Comparison of ENCODE assay signal across 1 cellular context in the genomic region with DNA sequence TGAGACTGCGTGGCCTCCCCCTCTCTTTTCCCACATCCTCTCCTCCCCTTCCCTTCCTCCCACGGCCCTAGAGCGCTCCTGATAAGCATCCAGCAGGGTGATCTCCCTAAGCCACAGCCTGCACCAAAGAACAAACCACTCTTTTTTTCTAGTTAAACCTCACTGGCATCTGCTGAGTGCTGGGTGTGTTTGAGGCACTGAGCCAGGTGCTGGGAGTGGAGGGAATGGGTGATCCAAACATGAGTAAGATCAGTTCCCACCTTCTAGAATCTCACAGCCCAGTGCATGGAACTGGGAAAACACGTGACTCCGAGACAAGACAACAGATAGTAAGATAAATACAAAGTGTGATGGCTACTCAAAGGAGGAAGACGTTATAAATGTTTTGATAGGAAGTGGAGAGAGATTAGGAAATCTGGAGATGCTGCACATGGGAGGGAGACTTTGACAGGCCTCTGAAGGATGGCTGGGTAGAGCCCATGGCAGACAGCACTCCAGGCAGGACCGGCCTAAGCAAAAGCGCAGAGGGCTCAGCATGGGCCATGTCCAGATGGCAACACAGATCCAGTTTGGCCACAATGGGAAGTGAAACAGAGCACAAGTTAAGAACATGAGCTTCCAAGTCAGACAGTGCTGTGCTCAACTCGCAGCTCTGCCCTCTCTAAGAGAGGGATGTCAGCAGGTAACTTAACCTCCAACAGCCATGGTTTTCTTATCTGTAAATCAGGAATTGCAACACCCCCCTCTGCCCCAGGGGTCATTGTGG.
A peak's percentile ranks its signal among the peaks of the same experiment; 100 is the strongest.
TF ChIP-seq lines count a peak whose summit lies in the region.

No MANE protein-coding gene starts in this region.

TF ChIP-seq in GM12878, 131 proteins besides CTCF, POLR2A, EP300 and RAD21:
- TF ChIP-seq SPI1 (IDR thresholded peaks at IDR 0.05; ENCODE audit: borderline replicate concordance, insufficient read depth, low read depth, low read length) (peak; percentile 71), RUNX3 (IDR thresholded peaks at IDR 0.05; ENCODE audit: low read length) (peak; percentile 8; the same call in 1 of the 2 replicates)
- TF ChIP-seq, protein P1, sequence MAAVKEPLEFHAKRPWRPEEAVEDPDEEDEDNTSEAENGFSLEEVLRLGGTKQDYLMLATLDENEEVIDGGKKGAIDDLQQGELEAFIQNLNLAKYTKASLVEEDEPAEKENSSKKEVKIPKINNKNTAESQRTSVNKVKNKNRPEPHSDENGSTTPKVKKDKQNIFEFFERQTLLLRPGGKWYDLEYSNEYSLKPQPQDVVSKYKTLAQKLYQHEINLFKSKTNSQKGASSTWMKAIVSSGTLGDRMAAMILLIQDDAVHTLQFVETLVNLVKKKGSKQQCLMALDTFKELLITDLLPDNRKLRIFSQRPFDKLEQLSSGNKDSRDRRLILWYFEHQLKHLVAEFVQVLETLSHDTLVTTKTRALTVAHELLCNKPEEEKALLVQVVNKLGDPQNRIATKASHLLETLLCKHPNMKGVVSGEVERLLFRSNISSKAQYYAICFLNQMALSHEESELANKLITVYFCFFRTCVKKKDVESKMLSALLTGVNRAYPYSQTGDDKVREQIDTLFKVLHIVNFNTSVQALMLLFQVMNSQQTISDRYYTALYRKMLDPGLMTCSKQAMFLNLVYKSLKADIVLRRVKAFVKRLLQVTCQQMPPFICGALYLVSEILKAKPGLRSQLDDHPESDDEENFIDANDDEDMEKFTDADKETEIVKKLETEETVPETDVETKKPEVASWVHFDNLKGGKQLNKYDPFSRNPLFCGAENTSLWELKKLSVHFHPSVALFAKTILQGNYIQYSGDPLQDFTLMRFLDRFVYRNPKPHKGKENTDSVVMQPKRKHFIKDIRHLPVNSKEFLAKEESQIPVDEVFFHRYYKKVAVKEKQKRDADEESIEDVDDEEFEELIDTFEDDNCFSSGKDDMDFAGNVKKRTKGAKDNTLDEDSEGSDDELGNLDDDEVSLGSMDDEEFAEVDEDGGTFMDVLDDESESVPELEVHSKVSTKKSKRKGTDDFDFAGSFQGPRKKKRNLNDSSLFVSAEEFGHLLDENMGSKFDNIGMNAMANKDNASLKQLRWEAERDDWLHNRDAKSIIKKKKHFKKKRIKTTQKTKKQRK (IDR thresholded peaks at IDR 0.05; ENCODE audit: low read depth, low read length): no peak
